In the genomic region with DNA sequence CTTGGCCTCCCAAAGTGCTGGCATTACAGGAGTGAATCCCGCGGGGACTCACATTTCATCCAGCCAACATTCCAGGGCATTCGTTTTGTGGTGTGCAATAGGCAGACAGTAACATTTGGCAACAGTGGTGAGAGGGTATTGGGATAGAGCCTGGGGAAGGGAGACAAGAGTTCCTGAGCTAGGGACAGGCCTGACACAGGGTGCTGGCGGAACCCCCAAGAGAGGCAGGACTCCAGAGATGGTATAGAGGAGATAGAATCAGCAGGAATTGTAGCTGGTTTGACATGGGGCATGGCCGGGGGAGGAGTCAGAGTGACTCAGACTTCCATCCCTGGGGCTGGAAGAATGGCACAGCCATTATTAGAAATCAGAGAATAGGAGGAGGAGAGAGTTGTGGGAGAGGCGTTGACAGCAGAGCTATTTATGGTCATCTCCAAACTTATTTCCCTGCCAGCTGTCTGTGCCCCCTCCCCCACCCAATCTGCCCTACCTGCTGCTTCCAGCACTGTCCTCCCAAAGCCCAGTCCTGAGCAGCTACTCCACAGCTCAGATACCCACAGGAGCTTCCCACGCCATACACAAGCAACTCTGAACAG, we compare ENCODE assay signal across 1 cellular context.
TF ChIP-seq lines count a peak whose summit lies in the region.

No MANE protein-coding gene starts in this region.

TF ChIP-seq in HEK293, 187 proteins besides CTCF, POLR2A, EP300 and RAD21 (continued from another document and continues in another):
- TF ChIP-seq SCRT1 (tag by site-specific recombination; IDR thresholded peaks at IDR 0.05; ENCODE audit: borderline replicate concordance) (no peak), ZNF555 (tag by site-specific recombination; conservative IDR thresholded peaks at IDR 0.05) (no peak), ZNF747 (tag by site-specific recombination; IDR thresholded peaks at IDR 0.05) (no peak), WT1 (tag by site-specific recombination; IDR thresholded peaks at IDR 0.05) (peak; percentile 77), ZFP41 (tag by site-specific recombination; IDR thresholded peaks at IDR 0.05; ENCODE audit: borderline replicate concordance) (no peak), ZIC2 (tag by site-specific recombination; IDR thresholded peaks at IDR 0.05) (peak; percentile 41; the same call in 1 of the 2 replicates), ZNF112 (tag by site-specific recombination; IDR thresholded peaks at IDR 0.05) (no peak), KLF8 (tag by site-specific recombination; IDR thresholded peaks at IDR 0.05) (no peak; the same call in 1 of the 2 replicates), OVOL3 (tag by site-specific recombination; IDR thresholded peaks at IDR 0.05) (no peak), ZNF561 (tag by site-specific recombination; IDR thresholded peaks at IDR 0.05; ENCODE audit: borderline replicate concordance) (no peak), TRIM28 (IDR thresholded peaks at IDR 0.05; ENCODE audit: borderline replicate concordance, low read length) (no peak), RBAK (tag by site-specific recombination; IDR thresholded peaks at IDR 0.05) (no peak), ZNF132 (tag by site-specific recombination; IDR thresholded peaks at IDR 0.05; ENCODE audit: borderline replicate concordance) (no peak), ZNF221 (tag by site-specific recombination; IDR thresholded peaks at IDR 0.05; ENCODE audit: borderline replicate concordance) (no peak), HOXC10 (CRISPR knock-in tag; IDR thresholded peaks at IDR 0.05) (no peak), HOXD13 (CRISPR knock-in tag; IDR thresholded peaks at IDR 0.05; ENCODE audit: borderline replicate concordance) (no peak), GFI1B (tag by site-specific recombination; IDR thresholded peaks at IDR 0.05) (no peak), ZNF133 (tag by site-specific recombination; IDR thresholded peaks at IDR 0.05) (no peak), ZEB2 (tag by site-specific recombination; IDR thresholded peaks at IDR 0.05) (0 out of 2 replicates have a peak, but pooled peaks have one; percentile 35), ZNF843 (tag by site-specific recombination; IDR thresholded peaks at IDR 0.05) (no peak), KLF16 (tag by site-specific recombination; IDR thresholded peaks at IDR 0.05) (no peak), SP2 (tag by site-specific recombination; IDR thresholded peaks at IDR 0.05) (no peak; the same call in 1 of the 2 replicates), ZNF214 (tag by site-specific recombination; IDR thresholded peaks at IDR 0.05; ENCODE audit: borderline replicate concordance) (no peak), ZNF600 (tag by site-specific recombination; IDR thresholded peaks at IDR 0.05) (peak; percentile 82), GLIS1 (tag by site-specific recombination; IDR thresholded peaks at IDR 0.05) (peak; percentile 78), BCL11A (tag by site-specific recombination; IDR thresholded peaks at IDR 0.05; ENCODE audit: low read depth) (no peak), ZSCAN16 (tag by site-specific recombination; IDR thresholded peaks at IDR 0.05) (no peak), ZNF2 (tag by site-specific recombination; IDR thresholded peaks at IDR 0.05) (no peak), ZNF530 (tag by site-specific recombination; IDR thresholded peaks at IDR 0.05; ENCODE audit: low read depth) (no peak)
- TF ChIP-seq, protein P1, sequence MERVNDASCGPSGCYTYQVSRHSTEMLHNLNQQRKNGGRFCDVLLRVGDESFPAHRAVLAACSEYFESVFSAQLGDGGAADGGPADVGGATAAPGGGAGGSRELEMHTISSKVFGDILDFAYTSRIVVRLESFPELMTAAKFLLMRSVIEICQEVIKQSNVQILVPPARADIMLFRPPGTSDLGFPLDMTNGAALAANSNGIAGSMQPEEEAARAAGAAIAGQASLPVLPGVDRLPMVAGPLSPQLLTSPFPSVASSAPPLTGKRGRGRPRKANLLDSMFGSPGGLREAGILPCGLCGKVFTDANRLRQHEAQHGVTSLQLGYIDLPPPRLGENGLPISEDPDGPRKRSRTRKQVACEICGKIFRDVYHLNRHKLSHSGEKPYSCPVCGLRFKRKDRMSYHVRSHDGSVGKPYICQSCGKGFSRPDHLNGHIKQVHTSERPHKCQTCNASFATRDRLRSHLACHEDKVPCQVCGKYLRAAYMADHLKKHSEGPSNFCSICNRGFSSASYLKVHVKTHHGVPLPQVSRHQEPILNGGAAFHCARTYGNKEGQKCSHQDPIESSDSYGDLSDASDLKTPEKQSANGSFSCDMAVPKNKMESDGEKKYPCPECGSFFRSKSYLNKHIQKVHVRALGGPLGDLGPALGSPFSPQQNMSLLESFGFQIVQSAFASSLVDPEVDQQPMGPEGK (tag by site-specific recombination; IDR thresholded peaks at IDR 0.05): peak; percentile 54
- TF ChIP-seq, protein P2, sequence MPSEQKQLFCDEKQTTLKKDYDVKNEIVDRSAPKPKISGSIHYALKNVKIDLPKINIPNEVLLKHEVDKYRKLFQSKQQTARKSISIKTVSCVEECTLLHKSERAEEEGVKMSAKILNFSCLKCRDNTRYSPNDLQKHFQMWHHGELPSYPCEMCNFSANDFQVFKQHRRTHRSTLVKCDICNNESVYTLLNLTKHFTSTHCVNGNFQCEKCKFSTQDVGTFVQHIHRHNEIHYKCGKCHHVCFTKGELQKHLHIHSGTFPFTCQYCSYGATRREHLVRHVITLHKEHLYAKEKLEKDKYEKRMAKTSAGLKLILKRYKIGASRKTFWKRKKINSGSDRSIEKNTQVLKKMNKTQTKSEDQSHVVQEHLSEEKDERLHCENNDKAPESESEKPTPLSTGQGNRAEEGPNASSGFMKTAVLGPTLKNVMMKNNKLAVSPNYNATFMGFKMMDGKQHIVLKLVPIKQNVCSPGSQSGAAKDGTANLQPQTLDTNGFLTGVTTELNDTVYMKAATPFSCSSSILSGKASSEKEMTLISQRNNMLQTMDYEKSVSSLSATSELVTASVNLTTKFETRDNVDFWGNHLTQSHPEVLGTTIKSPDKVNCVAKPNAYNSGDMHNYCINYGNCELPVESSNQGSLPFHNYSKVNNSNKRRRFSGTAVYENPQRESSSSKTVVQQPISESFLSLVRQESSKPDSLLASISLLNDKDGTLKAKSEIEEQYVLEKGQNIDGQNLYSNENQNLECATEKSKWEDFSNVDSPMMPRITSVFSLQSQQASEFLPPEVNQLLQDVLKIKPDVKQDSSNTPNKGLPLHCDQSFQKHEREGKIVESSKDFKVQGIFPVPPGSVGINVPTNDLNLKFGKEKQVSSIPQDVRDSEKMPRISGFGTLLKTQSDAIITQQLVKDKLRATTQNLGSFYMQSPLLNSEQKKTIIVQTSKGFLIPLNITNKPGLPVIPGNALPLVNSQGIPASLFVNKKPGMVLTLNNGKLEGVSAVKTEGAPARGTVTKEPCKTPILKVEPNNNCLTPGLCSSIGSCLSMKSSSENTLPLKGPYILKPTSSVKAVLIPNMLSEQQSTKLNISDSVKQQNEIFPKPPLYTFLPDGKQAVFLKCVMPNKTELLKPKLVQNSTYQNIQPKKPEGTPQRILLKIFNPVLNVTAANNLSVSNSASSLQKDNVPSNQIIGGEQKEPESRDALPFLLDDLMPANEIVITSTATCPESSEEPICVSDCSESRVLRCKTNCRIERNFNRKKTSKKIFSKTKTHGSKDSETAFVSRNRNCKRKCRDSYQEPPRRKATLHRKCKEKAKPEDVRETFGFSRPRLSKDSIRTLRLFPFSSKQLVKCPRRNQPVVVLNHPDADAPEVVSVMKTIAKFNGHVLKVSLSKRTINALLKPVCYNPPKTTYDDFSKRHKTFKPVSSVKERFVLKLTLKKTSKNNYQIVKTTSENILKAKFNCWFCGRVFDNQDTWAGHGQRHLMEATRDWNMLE (tag by site-specific recombination; conservative IDR thresholded peaks at IDR 0.05; ENCODE audit: low read depth): no peak
- TF ChIP-seq, protein P3, sequence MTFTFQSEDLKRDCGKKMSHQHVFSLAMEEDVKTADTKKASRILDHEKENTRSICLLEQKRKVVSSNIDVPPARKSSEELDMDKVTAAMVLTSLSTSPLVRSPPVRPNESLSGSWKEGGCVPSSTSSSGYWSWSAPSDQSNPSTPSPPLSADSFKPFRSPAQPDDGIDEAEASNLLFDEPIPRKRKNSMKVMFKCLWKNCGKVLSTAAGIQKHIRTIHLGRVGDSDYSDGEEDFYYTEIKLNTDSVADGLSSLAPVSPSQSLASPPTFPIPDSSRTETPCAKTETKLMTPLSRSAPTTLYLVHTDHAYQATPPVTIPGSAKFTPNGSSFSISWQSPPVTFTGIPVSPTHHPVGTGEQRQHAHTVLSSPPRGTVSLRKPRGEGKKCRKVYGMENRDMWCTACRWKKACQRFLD (tag by site-specific recombination; IDR thresholded peaks at IDR 0.05): no peak
- TF ChIP-seq, protein P4, sequence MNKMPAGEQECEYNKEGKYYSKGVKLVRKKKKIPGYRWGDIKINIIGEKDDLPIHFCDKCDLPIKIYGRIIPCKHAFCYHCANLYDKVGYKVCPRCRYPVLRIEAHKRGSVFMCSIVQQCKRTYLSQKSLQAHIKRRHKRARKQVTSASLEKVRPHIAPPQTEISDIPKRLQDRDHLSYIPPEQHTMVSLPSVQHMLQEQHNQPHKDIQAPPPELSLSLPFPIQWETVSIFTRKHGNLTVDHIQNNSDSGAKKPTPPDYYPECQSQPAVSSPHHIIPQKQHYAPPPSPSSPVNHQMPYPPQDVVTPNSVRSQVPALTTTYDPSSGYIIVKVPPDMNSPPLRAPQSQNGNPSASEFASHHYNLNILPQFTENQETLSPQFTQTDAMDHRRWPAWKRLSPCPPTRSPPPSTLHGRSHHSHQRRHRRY (tag by site-specific recombination; IDR thresholded peaks at IDR 0.05): no peak
- TF ChIP-seq, protein P5, sequence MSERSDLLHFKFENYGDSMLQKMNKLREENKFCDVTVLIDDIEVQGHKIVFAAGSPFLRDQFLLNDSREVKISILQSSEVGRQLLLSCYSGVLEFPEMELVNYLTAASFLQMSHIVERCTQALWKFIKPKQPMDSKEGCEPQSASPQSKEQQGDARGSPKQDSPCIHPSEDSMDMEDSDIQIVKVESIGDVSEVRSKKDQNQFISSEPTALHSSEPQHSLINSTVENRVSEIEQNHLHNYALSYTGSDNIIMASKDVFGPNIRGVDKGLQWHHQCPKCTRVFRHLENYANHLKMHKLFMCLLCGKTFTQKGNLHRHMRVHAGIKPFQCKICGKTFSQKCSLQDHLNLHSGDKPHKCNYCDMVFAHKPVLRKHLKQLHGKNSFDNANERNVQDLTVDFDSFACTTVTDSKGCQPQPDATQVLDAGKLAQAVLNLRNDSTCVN (tag by site-specific recombination; optimal IDR thresholded peaks at IDR 0.05): no peak
- TF ChIP-seq, protein P6, sequence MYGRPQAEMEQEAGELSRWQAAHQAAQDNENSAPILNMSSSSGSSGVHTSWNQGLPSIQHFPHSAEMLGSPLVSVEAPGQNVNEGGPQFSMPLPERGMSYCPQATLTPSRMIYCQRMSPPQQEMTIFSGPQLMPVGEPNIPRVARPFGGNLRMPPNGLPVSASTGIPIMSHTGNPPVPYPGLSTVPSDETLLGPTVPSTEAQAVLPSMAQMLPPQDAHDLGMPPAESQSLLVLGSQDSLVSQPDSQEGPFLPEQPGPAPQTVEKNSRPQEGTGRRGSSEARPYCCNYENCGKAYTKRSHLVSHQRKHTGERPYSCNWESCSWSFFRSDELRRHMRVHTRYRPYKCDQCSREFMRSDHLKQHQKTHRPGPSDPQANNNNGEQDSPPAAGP (tag by site-specific recombination; IDR thresholded peaks at IDR 0.05): peak; percentile 30; the same call in 1 of the 2 replicates
- TF ChIP-seq, protein P7, sequence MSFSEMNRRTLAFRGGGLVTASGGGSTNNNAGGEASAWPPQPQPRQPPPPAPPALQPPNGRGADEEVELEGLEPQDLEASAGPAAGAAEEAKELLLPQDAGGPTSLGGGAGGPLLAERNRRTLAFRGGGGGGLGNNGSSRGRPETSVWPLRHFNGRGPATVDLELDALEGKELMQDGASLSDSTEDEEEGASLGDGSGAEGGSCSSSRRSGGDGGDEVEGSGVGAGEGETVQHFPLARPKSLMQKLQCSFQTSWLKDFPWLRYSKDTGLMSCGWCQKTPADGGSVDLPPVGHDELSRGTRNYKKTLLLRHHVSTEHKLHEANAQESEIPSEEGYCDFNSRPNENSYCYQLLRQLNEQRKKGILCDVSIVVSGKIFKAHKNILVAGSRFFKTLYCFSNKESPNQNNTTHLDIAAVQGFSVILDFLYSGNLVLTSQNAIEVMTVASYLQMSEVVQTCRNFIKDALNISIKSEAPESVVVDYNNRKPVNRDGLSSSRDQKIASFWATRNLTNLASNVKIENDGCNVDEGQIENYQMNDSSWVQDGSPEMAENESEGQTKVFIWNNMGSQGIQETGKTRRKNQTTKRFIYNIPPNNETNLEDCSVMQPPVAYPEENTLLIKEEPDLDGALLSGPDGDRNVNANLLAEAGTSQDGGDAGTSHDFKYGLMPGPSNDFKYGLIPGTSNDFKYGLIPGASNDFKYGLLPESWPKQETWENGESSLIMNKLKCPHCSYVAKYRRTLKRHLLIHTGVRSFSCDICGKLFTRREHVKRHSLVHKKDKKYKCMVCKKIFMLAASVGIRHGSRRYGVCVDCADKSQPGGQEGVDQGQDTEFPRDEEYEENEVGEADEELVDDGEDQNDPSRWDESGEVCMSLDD (tag by site-specific recombination; IDR thresholded peaks at IDR 0.05): no peak
- TF ChIP-seq, protein P8, sequence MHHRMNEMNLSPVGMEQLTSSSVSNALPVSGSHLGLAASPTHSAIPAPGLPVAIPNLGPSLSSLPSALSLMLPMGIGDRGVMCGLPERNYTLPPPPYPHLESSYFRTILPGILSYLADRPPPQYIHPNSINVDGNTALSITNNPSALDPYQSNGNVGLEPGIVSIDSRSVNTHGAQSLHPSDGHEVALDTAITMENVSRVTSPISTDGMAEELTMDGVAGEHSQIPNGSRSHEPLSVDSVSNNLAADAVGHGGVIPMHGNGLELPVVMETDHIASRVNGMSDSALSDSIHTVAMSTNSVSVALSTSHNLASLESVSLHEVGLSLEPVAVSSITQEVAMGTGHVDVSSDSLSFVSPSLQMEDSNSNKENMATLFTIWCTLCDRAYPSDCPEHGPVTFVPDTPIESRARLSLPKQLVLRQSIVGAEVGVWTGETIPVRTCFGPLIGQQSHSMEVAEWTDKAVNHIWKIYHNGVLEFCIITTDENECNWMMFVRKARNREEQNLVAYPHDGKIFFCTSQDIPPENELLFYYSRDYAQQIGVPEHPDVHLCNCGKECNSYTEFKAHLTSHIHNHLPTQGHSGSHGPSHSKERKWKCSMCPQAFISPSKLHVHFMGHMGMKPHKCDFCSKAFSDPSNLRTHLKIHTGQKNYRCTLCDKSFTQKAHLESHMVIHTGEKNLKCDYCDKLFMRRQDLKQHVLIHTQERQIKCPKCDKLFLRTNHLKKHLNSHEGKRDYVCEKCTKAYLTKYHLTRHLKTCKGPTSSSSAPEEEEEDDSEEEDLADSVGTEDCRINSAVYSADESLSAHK (tag by site-specific recombination; IDR thresholded peaks at IDR 0.05): no peak
- TF ChIP-seq, protein P9, sequence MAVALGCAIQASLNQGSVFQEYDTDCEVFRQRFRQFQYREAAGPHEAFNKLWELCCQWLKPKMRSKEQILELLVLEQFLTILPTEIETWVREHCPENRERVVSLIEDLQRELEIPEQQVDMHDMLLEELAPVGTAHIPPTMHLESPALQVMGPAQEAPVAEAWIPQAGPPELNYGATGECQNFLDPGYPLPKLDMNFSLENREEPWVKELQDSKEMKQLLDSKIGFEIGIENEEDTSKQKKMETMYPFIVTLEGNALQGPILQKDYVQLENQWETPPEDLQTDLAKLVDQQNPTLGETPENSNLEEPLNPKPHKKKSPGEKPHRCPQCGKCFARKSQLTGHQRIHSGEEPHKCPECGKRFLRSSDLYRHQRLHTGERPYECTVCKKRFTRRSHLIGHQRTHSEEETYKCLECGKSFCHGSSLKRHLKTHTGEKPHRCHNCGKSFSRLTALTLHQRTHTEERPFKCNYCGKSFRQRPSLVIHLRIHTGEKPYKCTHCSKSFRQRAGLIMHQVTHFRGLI (tag by site-specific recombination; IDR thresholded peaks at IDR 0.05): no peak
